ENCODE assay signal across 8 cellular contexts in genomic region chr11:133956650-133957633, GRCh38. TPM values are rescaled to one million over a fixed set of nuclear protein-coding genes. Genes with fewer than 3 reads are reported as not detected.
DNase-seq lines count a peak whose midpoint lies in the region; ATAC-seq and TF ChIP-seq lines count a peak whose summit lies in the region.

Gene IGSF9B, minus strand, starts transcription at chr11:133956968. Its CDS starts 214 bp downstream, at chr11:133956754.

- H3K36me3 ChIP-seq in BLaER1 treated with 17β-estradiol and CSF1 and Interleukin-3, amounts not matched to agents 10 nM and 100 nM: no peaks in the 10 kb centered on the region
- H3K36me3 ChIP-seq in neural cell (ENCODE audit: insufficient read depth, low read length): no peaks in the 10 kb centered on the region

- H3K27me3 ChIP-seq in BLaER1 treated with 17β-estradiol and CSF1 and Interleukin-3, amounts not matched to agents 10 nM and 100 nM: peaks cover 0 to 13% (median 0%) of the 10 kb centered on the region in 11 experiments; a peak in 6 of 22 replicates
- H3K27me3 ChIP-seq in neural cell (ENCODE audit: insufficient read depth, low read depth, low read length): peaks cover 20% of the 10 kb centered on the region

- peak within 1 kb of the TSS; percentile 40 to 64 (median 52) for H3K4me3 ChIP-seq in BLaER1 treated with 17β-estradiol and CSF1 and Interleukin-3, amounts not matched to agents 10 nM and 100 nM
- H3K4me3 ChIP-seq in neural cell (ENCODE audit: low read length): peak within 1 kb of the TSS; percentile 92

- H3K27ac Mint-ChIP-seq in stimulated activated naive CD8-positive, alpha-beta T cell treated with anti-CD3 and anti-CD28 coated beads, Interleukin-15, amount 100 ng/mL, for 72 hours: peak within 1 kb of the TSS; percentile 79 to 91

- H3K9ac ChIP-seq in BLaER1 treated with 17β-estradiol and CSF1 and Interleukin-3, amounts not matched to agents 10 nM and 100 nM: no peak within 1 kb of the TSS
- H3K9ac ChIP-seq in neural cell (ENCODE audit: low read length): peak within 1 kb of the TSS; percentile 93

- peaks cover 56% of the 10 kb centered on the region for H3K4me1 Mint-ChIP-seq in stimulated activated naive CD8-positive, alpha-beta T cell treated with anti-CD3 and anti-CD28 coated beads, Interleukin-15, amount 100 ng/mL, for 72 hours

- H4K20me1 ChIP-seq in BLaER1 treated with 17β-estradiol and CSF1 and Interleukin-3, amounts not matched to agents 10 nM and 100 nM: peaks cover 0 to 8% (median 0%) of the 10 kb centered on the region in 11 experiments; a peak in 2 of 22 replicates
- no peaks in the 10 kb centered on the region for H4K20me1 ChIP-seq in neural cell (ENCODE audit: insufficient read depth)

- no peaks in the 10 kb centered on the region for H3K9me2 ChIP-seq in neural cell (ENCODE audit: insufficient read depth, low read length)

- H3K4me1 ChIP-seq in BLaER1 treated with 17β-estradiol and CSF1 and Interleukin-3, amounts not matched to agents 10 nM and 100 nM: peaks cover 0 to 26% (median 14%) of the 10 kb centered on the region in 10 experiments; a peak in 16 of 20 replicates

- ATAC-seq in GM19351 (IDR thresholded peaks at IDR 0.05; ENCODE audit: unreplicated experiment): peak; percentile 98
- ATAC-seq in HG03469 (IDR thresholded peaks at IDR 0.05; ENCODE audit: unreplicated experiment): peak; percentile 98
- peak; percentile 88 for ATAC-seq in stimulated activated naive CD8-positive, alpha-beta T cell treated with anti-CD3 and anti-CD28 coated beads, Interleukin-15, amount 100 ng/mL, for 72 hours

- peak within 1 kb of the TSS; percentile 56 to 80 (median 75) for H3K4me2 ChIP-seq in BLaER1 treated with 17β-estradiol and CSF1 and Interleukin-3, amounts not matched to agents 10 nM and 100 nM
- peak within 1 kb of the TSS; percentile 25 for H3K4me2 ChIP-seq in neural cell (ENCODE audit: low read length)

- H3K9me3 ChIP-seq in BLaER1 treated with 17β-estradiol and CSF1 and Interleukin-3, amounts not matched to agents 10 nM and 100 nM (replicated peaks in 1 of 11): peaks cover 0 to 6% (median 0%) of the 10 kb centered on the region in 11 experiments; a peak in 5 of 22 replicates
- no peaks in the 10 kb centered on the region for H3K9me3 ChIP-seq in neural cell (ENCODE audit: low read length)

- TF ChIP-seq EP300 in neural cell (conservative IDR thresholded peaks at IDR 0.05; ENCODE audit: poor library complexity, severe bottlenecking): peak; percentile 44

- H3K79me2 ChIP-seq in neural cell (replicated peaks; ENCODE audit: insufficient read depth, low read length): peaks cover 23% of the 10 kb centered on the region

- TF ChIP-seq RAD21 in neural cell (conservative IDR thresholded peaks at IDR 0.05): peak; percentile 45

- no peaks in the 10 kb centered on the region for H3F3A ChIP-seq in neural cell (ENCODE audit: insufficient read depth, low read length, poor library complexity, severe bottlenecking)

- H2AFZ ChIP-seq in neural cell (ENCODE audit: low read depth, low read length): peak within 1 kb of the TSS; percentile 69

- H3K4me3 Mint-ChIP-seq in stimulated activated naive CD8-positive, alpha-beta T cell treated with anti-CD3 and anti-CD28 coated beads, Interleukin-15, amount 100 ng/mL, for 72 hours: peak within 1 kb of the TSS; percentile 88 to 89

- TF ChIP-seq CTCF in neural cell (IDR thresholded peaks at IDR 0.05; ENCODE audit: poor library complexity, severe bottlenecking): peak; percentile 51

- peaks cover 28% of the 10 kb centered on the region for H3K27me3 Mint-ChIP-seq in stimulated activated naive CD8-positive, alpha-beta T cell treated with anti-CD3 and anti-CD28 coated beads, Interleukin-15, amount 100 ng/mL, for 72 hours

- peak; percentile 78 for DNase-seq in OCI-M1 (lab: John Stamatoyannopoulos, UW)
- peak; percentile 97 for DNase-seq in activated effector memory CD4-positive, alpha-beta T cell treated with anti-CD3 and anti-CD28 coated beads, Interleukin-2, amount 50 U/mL, for 16 hours
- peak; percentile 16 for DNase-seq in fibroblast of the conjunctiva (ENCODE audit: low read depth)
- peak; percentile 95 for DNase-seq in stimulated activated naive CD8-positive, alpha-beta T cell treated with anti-CD3 and anti-CD28 coated beads, Interleukin-15, amount 100 ng/mL, for 72 hours

- no peaks in the 10 kb centered on the region for H3K9me3 Mint-ChIP-seq in stimulated activated naive CD8-positive, alpha-beta T cell treated with anti-CD3 and anti-CD28 coated beads, Interleukin-15, amount 100 ng/mL, for 72 hours

- no peak within 1 kb of the TSS for H3K27ac ChIP-seq in BLaER1 treated with 17β-estradiol and CSF1 and Interleukin-3, amounts not matched to agents 10 nM and 100 nM
- H3K27ac ChIP-seq in neural cell (ENCODE audit: low read length): peak within 1 kb of the TSS; percentile 83

TF ChIP-seq in neural cell, 6 proteins besides CTCF, POLR2A, EP300 and RAD21:
- TF ChIP-seq EZH2 (IDR thresholded peaks at IDR 0.05; ENCODE audit: borderline replicate concordance, insufficient read depth, low read length, poor library complexity, severe bottlenecking) (no peak), SMC3 (conservative IDR thresholded peaks at IDR 0.05; ENCODE audit: poor library complexity) (peak; percentile 29), POLR2AphosphoS5 (IDR thresholded peaks at IDR 0.05) (peak; percentile 90), REST (IDR thresholded peaks at IDR 0.05; ENCODE audit: borderline replicate concordance) (peak; percentile 54), MXI1 (conservative IDR thresholded peaks at IDR 0.05; ENCODE audit: poor library complexity, severe bottlenecking) (peak; percentile 79), TAF1 (IDR thresholded peaks at IDR 0.05; ENCODE audit: low read depth) (peak; percentile 42)

RNA-seq across cellular contexts. Expression of gene IGSF9B, which starts in this region (rescaled TPM):
- 2.3 and 4.8 TPM in 2 replicates for polyA plus RNA-seq in neural cell
- 28.5 and 37.7 TPM in 2 replicates for polyA minus RNA-seq in neural cell

Comparison
In these comparisons a context has a peak if more than half of its experiments do, and no peak if none do; other contexts are left out.
1. DNase-seq: peak in every context shown above with its lines; median percentile 97 in activated effector memory CD4-positive, alpha-beta T cell treated with anti-CD3 and anti-CD28 coated beads, Interleukin-2, amount 50 U/mL, for 16 hours; 95 in stimulated activated naive CD8-positive, alpha-beta T cell treated with anti-CD3 and anti-CD28 coated beads, Interleukin-15, amount 100 ng/mL, for 72 hours; 78 in OCI-M1; 16 in fibroblast of the conjunctiva.